ENCODE assay signal across 18 cellular contexts in the genomic region with DNA sequence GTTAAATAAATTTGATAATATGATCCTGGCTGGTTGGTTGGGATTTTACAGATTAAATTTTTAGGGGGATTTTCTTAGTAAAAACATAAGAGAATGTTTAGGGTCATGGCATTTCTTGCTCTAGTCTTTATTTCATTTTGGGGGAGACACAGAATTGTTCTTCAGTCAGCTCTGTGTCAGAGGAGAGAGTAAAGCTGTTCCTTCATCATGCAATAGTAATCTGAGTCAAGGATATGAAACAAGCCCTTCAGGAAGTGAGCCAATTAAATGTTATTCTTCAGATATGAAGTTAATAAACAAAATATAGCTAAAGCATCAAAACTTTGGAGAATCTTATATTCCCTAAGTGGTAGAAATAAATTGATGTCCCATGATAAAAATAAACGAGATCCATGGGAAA. TPM values are rescaled to one million over a fixed set of nuclear protein-coding genes. Genes with fewer than 3 reads are reported as not detected.
DNase-seq lines count a peak whose midpoint lies in the region; ATAC-seq and TF ChIP-seq lines count a peak whose summit lies in the region.
"Had no signal": no experiment of that assay in that cellular context is flagged by ENCODE, and none has a peak within 500 bp of the region (broad histone marks: within the 10 kb centered on the region; RNA-seq: fewer than 3 reads in every experiment).

No MANE protein-coding gene starts in this region.

- H3K36me3 Mint-ChIP-seq in Calu3 (ENCODE audit: insufficient read depth, unreplicated experiment), result no peaks in the 10 kb centered on the region
- peaks cover 8% of the 10 kb centered on the region for H3K36me3 Mint-ChIP-seq in HFFc6 (ENCODE audit: low read depth)

- no peaks in the 10 kb centered on the region for H3K27me3 ChIP-seq in RWPE2 (ENCODE audit: insufficient read depth, poor library complexity, severe bottlenecking)

- H3K4me3 ChIP-seq in RWPE2 (ENCODE audit: severe bottlenecking), result no peak overlapping the region

- H3K27ac ChIP-seq in RWPE2 (ENCODE audit: poor library complexity, severe bottlenecking) (peak overlapping the region; percentile 46), epithelial cell of prostate (peak overlapping the region; percentile 76)
- H3K27ac ChIP-seq: C4-2B, KMS-11 had no signal

- H3K27ac Mint-ChIP-seq in Calu3 (ENCODE audit: unreplicated experiment) (peak overlapping the region; percentile 79), HFFc6 (peak overlapping the region; percentile 20; the same call in 1 of the 2 replicates)
- H3K27ac Mint-ChIP-seq: H9 had no signal

- no peaks in the 10 kb centered on the region for H3K9me3 ChIP-seq in RWPE2 (ENCODE audit: severe bottlenecking)

- H3K4me3 Mint-ChIP-seq in Calu3 (ENCODE audit: low read depth, unreplicated experiment), result no peak overlapping the region
- H3K4me3 Mint-ChIP-seq in HFFc6, result peak overlapping the region; percentile 12; the same call in 1 of the 2 replicates
- H3K4me3 Mint-ChIP-seq: H9 had no signal

- 0 out of 3 replicates have a peak, but pooled peaks have one; percentile 31 for ATAC-seq in RWPE2 (ENCODE audit: low read depth)
- no peak for ATAC-seq in HG02884 (IDR thresholded peaks at IDR 0.05; ENCODE audit: unreplicated experiment)

- no TSS peak for BruUV-seq in Calu3 (replicated peaks; lab: Mats Ljungman, UMichigan)

- DNase-seq in Calu3 (no peak), HFFc6 (no peak), RWPE2 (ENCODE audit: low spot score) (no peak), epithelial cell of prostate (ENCODE audit: low read depth, low spot score) (no peak), amygdala (lab: John Stamatoyannopoulos, UW) (no peak), posterior vena cava (ENCODE audit: low spot score) (no peak), medulla oblongata (ENCODE audit: extremely low spot score) (no peak)
- DNase-seq: ACHN, AML-193, DND-41, H9, NCI-H1092, NCI-H446 treated with DMSO at 0.1 percent for 48 hours, SIG-M5, T-helper 1 cell had no signal

- H3K27me3 Mint-ChIP-seq in Calu3 (ENCODE audit: unreplicated experiment), result no peaks in the 10 kb centered on the region
- peaks cover 3% of the 10 kb centered on the region for H3K27me3 Mint-ChIP-seq in HFFc6 (ENCODE audit: insufficient read depth)

- TF ChIP-seq CTCF in Calu3 (IDR thresholded peaks at IDR 0.05; ENCODE audit: unreplicated experiment), result no peak
- no peak for TF ChIP-seq CTCF in HFFc6 (IDR thresholded peaks at IDR 0.05)
- TF ChIP-seq CTCF in RWPE2 (IDR thresholded peaks at IDR 0.05; ENCODE audit: poor library complexity, severe bottlenecking), result no peak

- H3K36me3 ChIP-seq in RWPE2 (ENCODE audit: low read depth), result no peaks in the 10 kb centered on the region

- intact Hi-C loops in Calu3 (cut with micrococcal nuclease; ENCODE audit: unreplicated experiment) (no loop called here), posterior vena cava (cut with DNase I) (no loop called here)

- H3K9me3 Mint-ChIP-seq in Calu3 (ENCODE audit: low read depth, unreplicated experiment) (no peaks in the 10 kb centered on the region), HFFc6 (peaks cover 11% of the 10 kb centered on the region; the same call in 1 of the 2 replicates)

- CTCF ChIA-PET in Calu3 (lab: Charles Lee), result interaction anchor here (0.5 to 0.6 kb wide), 2 partner anchors 81 to 174 kb away, joined by 3 to 5 read pairs; no protein-coding TSS in a partner anchor

- H3K4me1 Mint-ChIP-seq in Calu3 (ENCODE audit: low read depth, unreplicated experiment) (peaks cover 17% of the 10 kb centered on the region), HFFc6 (ENCODE audit: low read depth) (peaks cover 47% of the 10 kb centered on the region)

- peaks cover 16% of the 10 kb centered on the region for H3K4me1 ChIP-seq in RWPE2 (ENCODE audit: insufficient read depth, poor library complexity, severe bottlenecking)

RNA-seq across cellular contexts. Expression of a gene that starts 22.9 kb away (rescaled TPM):
- 39.0 and 61.6 TPM in 2 replicates for total RNA-seq in Calu3 (2022)
- 10 to 100 TPM; 42.6 to 58.8 (median 51.7) TPM for total RNA-seq in HFFc6 (2021; fragmentation: NEBNext Ultra II Directional; extraction: Animal tissue kit (Norgen Biotek cat#: 25700))
- 10 to 100 TPM; 30.9 to 50.2 TPM for total RNA-seq in posterior vena cava
